15 cellular contexts compared by ENCODE assay signal in genomic region chr19:32336259-32337111, GRCh38. TPM values are rescaled to one million over a fixed set of nuclear protein-coding genes. Genes with fewer than 3 reads are reported as not detected.
DNase-seq lines count a peak whose midpoint lies in the region; ATAC-seq, FAIRE-seq and TF ChIP-seq lines count a peak whose summit lies in the region.
"Had no signal": no experiment of that assay in that cellular context is flagged by ENCODE, and none has a peak within 500 bp of the region (broad histone marks: within the 10 kb centered on the region; RNA-seq: fewer than 3 reads in every experiment).

No MANE protein-coding gene starts in this region.

- no peak for ATAC-seq in aorta (ENCODE audit: low FRiP score)
- ATAC-seq in stimulated activated naive CD8-positive, alpha-beta T cell treated with anti-CD3 and anti-CD28 coated beads, Interleukin-15, amount 100 ng/mL, for 72 hours: no peak

- 38 to 41% methylated on average over 8 of the region's 8 CpGs for WGBS in aorta, 2 donors
- WGBS in lower leg skin, 2 donors: 45% methylated on average over 8 of the region's 8 CpGs

- H3K27me3 ChIP-seq in breast epithelium (no peaks in the 10 kb centered on the region), aorta (ENCODE audit: control insufficient read depth in 1 of 2, insufficient read depth in 2 of 2, low read length in 1 of 2) (no peaks in the 10 kb centered on the region)
- H3K27me3 ChIP-seq: vagina had no signal

- no peak for FAIRE-seq in kidney (lab: Jason Lieb, UNC)

- POLR2A ChIA-PET in MCF 10A (lab: Yijun Ruan, JAX): interaction anchor here (0.6 to 1.1 kb wide), 3 partner anchors 9 to 23 kb away, joined by 3 to 5 read pairs (median 3); partner anchors contain the start of gene ZNF507

- H3K27me3 Mint-ChIP-seq in MCF 10A (ENCODE audit: insufficient read depth, unreplicated experiment) (peaks cover 34% of the 10 kb centered on the region), chondrocyte (ENCODE audit: low read depth) (peaks cover 6% of the 10 kb centered on the region)
- no peaks in the 10 kb centered on the region for H3K27me3 Mint-ChIP-seq in stimulated activated naive CD8-positive, alpha-beta T cell treated with anti-CD3 and anti-CD28 coated beads, Interleukin-15, amount 100 ng/mL, for 72 hours
- H3K27me3 Mint-ChIP-seq: activated naive CD4-positive, alpha-beta T cell treated with anti-CD3 and anti-CD28 coated beads, Interleukin-2, amount 50 U/mL, for 24 hours had no signal

- DNase-seq in breast epithelium (ENCODE audit: low spot score in 2 of 2) (no peak), MCF 10A (ENCODE audit: unreplicated experiment) (no peak), chondrocyte (ENCODE audit: low spot score) (no peak), kidney (no peak), aorta (no peak), lower leg skin (ENCODE audit: low spot score in 2 of 2) (no peak)
- DNase-seq in stimulated activated naive CD8-positive, alpha-beta T cell treated with anti-CD3 and anti-CD28 coated beads, Interleukin-15, amount 100 ng/mL, for 72 hours: no peak
- DNase-seq in stimulated activated naive CD4-positive, alpha-beta T cell (lab: John Stamatoyannopoulos, UW): no peak
- DNase-seq: activated CD4-positive, CD25-positive, alpha-beta regulatory T cell treated with anti-CD3 and anti-CD28 coated beads, Interleukin-2, amount 50 U/mL, for 72 hours; NCI-H1092; stimulated activated CD4-positive, alpha-beta T cell treated with anti-CD3 and anti-CD28 coated beads, Interleukin-4, amount 100 ng/mL, for 4 hours had no signal

- CTCF ChIA-PET in MCF 10A (lab: Yijun Ruan, JAX): interaction anchor here (0.6 to 7.7 kb wide), 12 partner anchors 9 to 1670 kb away, joined by 3 to 93 read pairs (median 4); partner anchors contain the start of gene ZNF507

- intact Hi-C loops in breast epithelium (cut with DNase I; ENCODE audit: low total_unique reads) (no loop called here), MCF 10A (cut with micrococcal nuclease) (no loop called here), kidney (cut with DNase I) (no loop called here), aorta (cut with DNase I) (loop anchor here in 1 of 2 donors (5.0 kb wide), 1 partner anchor 236 kb away; no protein-coding TSS in a partner anchor), lower leg skin (cut with DNase I; ENCODE audit: low total_unique reads) (loop anchor here (10.0 kb wide), 1 partner anchor 1798 kb away; no protein-coding TSS in a partner anchor)

- H3K4me1 Mint-ChIP-seq in MCF 10A (ENCODE audit: insufficient read depth, unreplicated experiment): peaks cover 5% of the 10 kb centered on the region
- no peaks in the 10 kb centered on the region for H3K4me1 Mint-ChIP-seq in chondrocyte (ENCODE audit: low read depth)
- H3K4me1 Mint-ChIP-seq in stimulated activated naive CD8-positive, alpha-beta T cell treated with anti-CD3 and anti-CD28 coated beads, Interleukin-15, amount 100 ng/mL, for 72 hours: no peaks in the 10 kb centered on the region
- H3K4me1 Mint-ChIP-seq: activated naive CD4-positive, alpha-beta T cell treated with anti-CD3 and anti-CD28 coated beads, Interleukin-2, amount 50 U/mL, for 24 hours; B cell had no signal

- H3K27ac ChIP-seq in breast epithelium (no peak overlapping the region), kidney (ENCODE audit: low read depth in 2 of 2, low read length in 2 of 2) (no peak overlapping the region), aorta (ENCODE audit: low read depth in 1 of 2, low read length in 2 of 2) (peak overlapping the region in 1 of 2 donors; percentile 58)
- H3K27ac ChIP-seq: epithelial cell of prostate, vagina had no signal

- TF ChIP-seq CTCF in breast epithelium (IDR thresholded peaks at IDR 0.05) (no peak), MCF 10A (IDR thresholded peaks at IDR 0.05; ENCODE audit: unreplicated experiment) (no peak), chondrocyte (IDR thresholded peaks at IDR 0.05) (peak; percentile 45), kidney (IDR thresholded peaks at IDR 0.05; ENCODE audit: borderline replicate concordance, extremely low read depth, insufficient read depth) (peak; percentile 6), lower leg skin (IDR thresholded peaks at IDR 0.05) (no peak)

- BruUV-seq in MCF 10A (replicated peaks; lab: Mats Ljungman, UMichigan): no TSS peak

- H3K4me3 Mint-ChIP-seq in MCF 10A (ENCODE audit: unreplicated experiment): no peak overlapping the region
- H3K4me3 Mint-ChIP-seq in chondrocyte (ENCODE audit: unreplicated experiment): no peak overlapping the region
- H3K4me3 Mint-ChIP-seq in stimulated activated naive CD8-positive, alpha-beta T cell treated with anti-CD3 and anti-CD28 coated beads, Interleukin-15, amount 100 ng/mL, for 72 hours: no peak overlapping the region
- H3K4me3 Mint-ChIP-seq: activated naive CD4-positive, alpha-beta T cell treated with anti-CD3 and anti-CD28 coated beads, Interleukin-2, amount 50 U/mL, for 24 hours; B cell had no signal

- no peak overlapping the region for H3K9ac ChIP-seq in kidney (ENCODE audit: low read length in 2 of 2)

- H3K9me3 Mint-ChIP-seq in MCF 10A (ENCODE audit: unreplicated experiment): no peaks in the 10 kb centered on the region
- H3K9me3 Mint-ChIP-seq in chondrocyte (ENCODE audit: low read depth): no peaks in the 10 kb centered on the region
- H3K9me3 Mint-ChIP-seq in stimulated activated naive CD8-positive, alpha-beta T cell treated with anti-CD3 and anti-CD28 coated beads, Interleukin-15, amount 100 ng/mL, for 72 hours: no peaks in the 10 kb centered on the region
- H3K9me3 Mint-ChIP-seq: activated naive CD4-positive, alpha-beta T cell treated with anti-CD3 and anti-CD28 coated beads, Interleukin-2, amount 50 U/mL, for 24 hours had no signal

- H3K9me3 ChIP-seq in breast epithelium: no peaks in the 10 kb centered on the region
- no peaks in the 10 kb centered on the region for H3K9me3 ChIP-seq in kidney (ENCODE audit: control insufficient read depth in 1 of 2, low read length in 2 of 2)
- H3K9me3 ChIP-seq in aorta (ENCODE audit: control insufficient read depth, low read length): no peaks in the 10 kb centered on the region
- H3K9me3 ChIP-seq: vagina had no signal

- H3K36me3 Mint-ChIP-seq in MCF 10A (ENCODE audit: insufficient read depth, unreplicated experiment) (no peaks in the 10 kb centered on the region), chondrocyte (ENCODE audit: low read depth) (no peaks in the 10 kb centered on the region)
- H3K36me3 Mint-ChIP-seq: activated naive CD4-positive, alpha-beta T cell treated with anti-CD3 and anti-CD28 coated beads, Interleukin-2, amount 50 U/mL, for 24 hours had no signal

- TF ChIP-seq POLR2A in breast epithelium (IDR thresholded peaks at IDR 0.05): no peak
- no peak for TF ChIP-seq POLR2A in lower leg skin (IDR thresholded peaks at IDR 0.05)

- H3K4me3 ChIP-seq in breast epithelium (peak overlapping the region in 2 of 3 donors; percentile 11 to 51), kidney (ENCODE audit: low read length in 2 of 2) (no peak overlapping the region), aorta (ENCODE audit: low read length in 2 of 2) (peak overlapping the region; percentile 43 to 48), lower leg skin (ENCODE audit: low read depth, poor library complexity, severe bottlenecking) (no peak overlapping the region)
- H3K4me3 ChIP-seq: vagina had no signal

- H3K4me1 ChIP-seq in breast epithelium (no peaks in the 10 kb centered on the region), kidney (ENCODE audit: control insufficient read depth in 1 of 2, insufficient read depth in 1 of 2, low read depth in 1 of 2, low read length in 2 of 2) (no peaks in the 10 kb centered on the region), aorta (ENCODE audit: control insufficient read depth in 1 of 2, insufficient read depth in 2 of 2, low read length in 2 of 2) (no peaks in the 10 kb centered on the region)
- H3K4me1 ChIP-seq: vagina had no signal

- H3K27ac Mint-ChIP-seq in MCF 10A (ENCODE audit: low read depth, unreplicated experiment) (no peak overlapping the region), chondrocyte (ENCODE audit: unreplicated experiment) (no peak overlapping the region)
- no peak overlapping the region for H3K27ac Mint-ChIP-seq in stimulated activated naive CD8-positive, alpha-beta T cell treated with anti-CD3 and anti-CD28 coated beads, Interleukin-15, amount 100 ng/mL, for 72 hours
- H3K27ac Mint-ChIP-seq: activated naive CD4-positive, alpha-beta T cell treated with anti-CD3 and anti-CD28 coated beads, Interleukin-2, amount 50 U/mL, for 24 hours; B cell had no signal

- H3K36me3 ChIP-seq in breast epithelium (no peaks in the 10 kb centered on the region), kidney (ENCODE audit: control insufficient read depth in 1 of 2, insufficient read depth in 2 of 2, low read length in 2 of 2) (no peaks in the 10 kb centered on the region), aorta (ENCODE audit: control insufficient read depth in 1 of 2, insufficient read depth in 2 of 2, low read length in 1 of 2) (no peaks in the 10 kb centered on the region)
- H3K36me3 ChIP-seq: vagina had no signal

RNA-seq across cellular contexts. Expression of gene ZNF507, which starts 8.9 kb away (rescaled TPM):
- total RNA-seq in breast epithelium (10 to 100 TPM; 19.2 to 32.1 (median 27.5) TPM), MCF 10A (2022) (22.8 and 23.4 TPM in 2 replicates), chondrocyte (16.7 to 20.6 TPM (median 17.0 TPM) in 3 replicates), kidney (23.5 TPM), aorta (10 to 100 TPM; 23.2 to 25.1 TPM), lower leg skin (10 to 100 TPM in 3 of 4 donors, 1 to 10 TPM in 1; 9.5 to 15.1 (median 13.1) TPM)
- polyA plus RNA-seq in kidney (ENCODE audit: insufficient read depth, low read depth, low replicate concordance) (3.4 TPM), aorta (1 to 10 TPM; 5.5 to 8.7 TPM)

Comparison
In these comparisons a context has a peak if more than half of its experiments do, and no peak if none do; other contexts are left out.
1. H3K4me3 ChIP-seq: peak in breast epithelium (2 of 3) and aorta (2 of 2); none in kidney (0 of 2) and lower leg skin (single experiment).
2. CTCF ChIP-seq: peak in chondrocyte (single experiment) and kidney (single experiment); none in breast epithelium (0 of 3), MCF 10A (single experiment) and lower leg skin (0 of 3).